In genomic region chr4:155430895-155431467, GRCh38 we compare ENCODE assay signal across 18 cellular contexts. TPM values are rescaled to one million over a fixed set of nuclear protein-coding genes. Genes with fewer than 3 reads are reported as not detected.
DNase-seq lines count a peak whose midpoint lies in the region; ATAC-seq and TF ChIP-seq lines count a peak whose summit lies in the region.
"Had no signal": no experiment of that assay in that cellular context is flagged by ENCODE, and none has a peak within 500 bp of the region (broad histone marks: within the 10 kb centered on the region; RNA-seq: fewer than 3 reads in every experiment).

No MANE protein-coding gene starts in this region.

- peak overlapping the region; percentile 17 for H3K27ac Mint-ChIP-seq in progenitor cell of endocrine pancreas
- H3K27ac Mint-ChIP-seq: CD14-positive monocyte; CD4-positive, alpha-beta memory T cell; HFFc6 had no signal

- TF ChIP-seq CTCF in BE2C (IDR thresholded peaks at IDR 0.05; ENCODE audit: low read depth, low read length) (no peak), progenitor cell of endocrine pancreas (IDR thresholded peaks at IDR 0.05; ENCODE audit: unreplicated experiment) (no peak), mucosa of descending colon (IDR thresholded peaks at IDR 0.05) (no peak)

- DNase-seq in BE2C = no peak
- peak; percentile 59 for DNase-seq in NCI-H526 treated with DMSO at 0.1 percent for 48 hours (lab: John Stamatoyannopoulos, UW)
- no peak for DNase-seq in progenitor cell of endocrine pancreas (ENCODE audit: low spot score, unreplicated experiment)
- no peak for DNase-seq in mucosa of descending colon
- no peak for DNase-seq in NCI-H748 (lab: John Stamatoyannopoulos, UW; ENCODE audit: unreplicated experiment)
- DNase-seq: AML-193; CD4-positive, alpha-beta memory T cell; DMS79; GDM1; GOT3; H7; HFFc6 had no signal

- no peaks in the 10 kb centered on the region for H3K27me3 Mint-ChIP-seq in progenitor cell of endocrine pancreas

- no peak for ATAC-seq in SK-N-SH treated with all-trans-retinoic acid at 6 μM for 48 hours
- no peak for ATAC-seq in GM18907 (IDR thresholded peaks at IDR 0.05; ENCODE audit: unreplicated experiment)
- no peak for ATAC-seq in mucosa of descending colon
- ATAC-seq: A549, HCT116 had no signal

- H3K36me3 Mint-ChIP-seq in progenitor cell of endocrine pancreas (ENCODE audit: insufficient read depth) = peaks cover 2% of the 10 kb centered on the region
- H3K36me3 Mint-ChIP-seq: CD14-positive monocyte; CD4-positive, alpha-beta memory T cell had no signal

- H3K4me1 ChIP-seq in BE2C (peaks cover 3% of the 10 kb centered on the region; the same call in 1 of the 2 replicates), mucosa of descending colon (ENCODE audit: low read depth) (no peaks in the 10 kb centered on the region)

- H3K4me3 ChIP-seq in BE2C (ENCODE audit: low read depth, low read length) = 0 out of 2 replicates have a peak overlapping the region, but pooled peaks have one; percentile 5
- H3K4me3 ChIP-seq in mucosa of descending colon = no peak overlapping the region
- H3K4me3 ChIP-seq: A549, BLaER1 had no signal

- intact Hi-C loops in mucosa of descending colon (cut with DNase I, micrococcal nuclease) = no loop called here

- H3K36me3 ChIP-seq in BE2C (no peaks in the 10 kb centered on the region), mucosa of descending colon (ENCODE audit: low read depth) (no peaks in the 10 kb centered on the region)

- peaks cover 16% of the 10 kb centered on the region for H3K9me3 Mint-ChIP-seq in progenitor cell of endocrine pancreas (ENCODE audit: low read depth)
- H3K9me3 Mint-ChIP-seq: HFFc6 had no signal

- H3K9me3 ChIP-seq in BE2C (no peaks in the 10 kb centered on the region; the same call in none of the 2 replicates), mucosa of descending colon (peaks cover 4% of the 10 kb centered on the region)
- H3K9me3 ChIP-seq: A549 had no signal

- H3K4me3 Mint-ChIP-seq in progenitor cell of endocrine pancreas (ENCODE audit: low read depth) = no peak overlapping the region
- H3K4me3 Mint-ChIP-seq: CD14-positive monocyte; CD4-positive, alpha-beta memory T cell; HFFc6 had no signal

- peaks cover 9% of the 10 kb centered on the region for H3K4me1 Mint-ChIP-seq in progenitor cell of endocrine pancreas (ENCODE audit: low read depth)
- H3K4me1 Mint-ChIP-seq: CD14-positive monocyte; CD4-positive, alpha-beta memory T cell had no signal

- H3K27me3 ChIP-seq in BE2C = no peaks in the 10 kb centered on the region
- H3K27me3 ChIP-seq: BLaER1 had no signal

TF ChIP-seq in SK-N-SH treated with all-trans-retinoic acid at 6 μM for 48 hours, 23 proteins besides CTCF, POLR2A, EP300 and RAD21:
- TF ChIP-seq POU6F1 (CRISPR knock-in tag; IDR thresholded peaks at IDR 0.05; ENCODE audit: borderline replicate concordance, low read depth) (no peak), ZNF565 (CRISPR knock-in tag; conservative IDR thresholded peaks at IDR 0.05; ENCODE audit: low read depth) (no peak), TCF4 (CRISPR knock-in tag; IDR thresholded peaks at IDR 0.05; ENCODE audit: borderline replicate concordance) (peak; percentile 85), TSHZ2 (CRISPR knock-in tag; IDR thresholded peaks at IDR 0.05) (peak; percentile 73; the same call in 1 of the 2 replicates), CSRNP3 (CRISPR knock-in tag; IDR thresholded peaks at IDR 0.05) (0 out of 2 replicates have a peak, but pooled peaks have one; percentile 49), ISL1 (CRISPR knock-in tag; IDR thresholded peaks at IDR 0.05) (no peak), ARNTL (CRISPR knock-in tag; IDR thresholded peaks at IDR 0.05; ENCODE audit: borderline replicate concordance, low read depth) (no peak)

RNA-seq across cellular contexts. Expression of gene MAP9, which starts 54.2 kb away (rescaled TPM):
- polyA plus RNA-seq in BE2C (2012; ENCODE audit: insufficient read depth, insufficient read length, low read depth) = 13.2 TPM
- 33.2 and 34.2 TPM in 2 replicates for total RNA-seq in progenitor cell of endocrine pancreas
- 10 to 100 TPM in 1 of 3 donors, 1 to 10 TPM in 1, under 1 TPM in 1; 0.75 to 11.7 (median 2.1) TPM for total RNA-seq in mucosa of descending colon
- polyA plus RNA-seq: CD14-positive monocyte had no signal
